1 cellular context compared by ENCODE assay signal in the genomic region with DNA sequence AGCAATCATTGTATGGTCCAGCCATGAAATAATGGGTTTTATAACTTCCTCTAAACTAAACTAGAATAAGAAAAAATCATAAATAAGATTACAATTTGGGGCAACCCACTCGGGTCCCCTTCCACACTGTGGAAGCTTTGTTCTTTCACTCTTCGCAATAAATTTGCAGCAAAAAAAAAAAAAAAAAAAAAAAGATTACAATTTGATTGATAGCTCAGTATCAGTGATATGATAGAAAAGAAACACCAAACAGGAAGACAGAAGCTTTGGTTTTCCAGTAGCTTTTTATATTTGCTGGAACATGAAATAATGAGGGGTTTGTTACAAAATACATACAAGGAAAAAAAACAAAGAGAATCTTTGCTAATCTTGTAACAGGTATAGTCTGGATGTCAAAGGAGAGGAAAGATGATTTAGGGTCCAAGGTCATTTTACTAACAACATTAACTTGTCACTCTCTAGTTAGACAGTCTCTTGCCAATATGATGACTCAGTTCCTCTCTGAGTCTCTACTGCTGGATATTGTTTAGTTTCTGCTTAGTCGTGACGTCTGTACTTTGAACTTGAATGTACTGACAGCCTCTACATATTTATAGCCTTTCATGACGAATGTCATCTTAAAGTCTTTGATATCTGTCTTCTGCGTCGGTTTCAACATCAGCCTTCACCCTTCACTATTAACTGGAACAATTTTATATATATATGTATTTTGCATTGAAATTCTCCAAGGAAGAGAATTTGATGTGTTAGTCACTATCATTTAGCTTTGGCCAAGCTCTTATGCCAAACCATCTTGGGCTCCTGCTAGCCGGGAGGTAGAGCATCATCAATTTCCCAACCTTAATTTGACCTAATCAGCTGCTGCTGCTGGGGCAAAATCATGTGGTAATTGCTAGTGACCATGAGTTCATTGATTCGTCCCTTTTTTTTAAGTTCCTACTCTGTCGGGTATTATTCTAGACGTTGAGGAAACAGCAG.
A peak's percentile ranks its signal among the peaks of the same experiment; 100 is the strongest.
TF ChIP-seq lines count a peak whose summit lies in the region.

No MANE protein-coding gene starts in this region.

TF ChIP-seq in HepG2, 621 proteins besides CTCF, POLR2A, EP300 and RAD21 (continued from another document and continues in another):
- TF ChIP-seq PRMT3 (CRISPR knock-in tag; IDR thresholded peaks at IDR 0.05; ENCODE audit: borderline replicate concordance, low read depth) (no peak), JUN (CRISPR knock-in tag; IDR thresholded peaks at IDR 0.05) (peak; percentile 54; the same call in 1 of the 2 replicates), ZNF234 (CRISPR knock-in tag; conservative IDR thresholded peaks at IDR 0.05) (no peak), DNMT3B (CRISPR knock-in tag; conservative IDR thresholded peaks at IDR 0.05) (no peak; the same call in 1 of the 2 replicates), HDAC2 (CRISPR knock-in tag; IDR thresholded peaks at IDR 0.05) (peak; percentile 61), NBN (conservative IDR thresholded peaks at IDR 0.05) (no peak), ZNF484 (CRISPR knock-in tag; IDR thresholded peaks at IDR 0.05; ENCODE audit: borderline replicate concordance, low read depth) (no peak), ETV5 (CRISPR knock-in tag; IDR thresholded peaks at IDR 0.05; ENCODE audit: borderline replicate concordance) (peak; percentile 75; the same call in 1 of the 2 replicates), MAFK (conservative IDR thresholded peaks at IDR 0.05 in 1 of 2, IDR thresholded peaks at IDR 0.05 in 1 of 2; ENCODE audit: low read length in 2 of 2) (peak; percentile 92 to 95), NR1H2 (CRISPR knock-in tag; IDR thresholded peaks at IDR 0.05; ENCODE audit: borderline replicate concordance, low read depth) (no peak), ZNF24 (IDR thresholded peaks at IDR 0.05) (0 out of 2 replicates have a peak, but pooled peaks have one; percentile 65), ZNF230 (CRISPR knock-in tag; IDR thresholded peaks at IDR 0.05) (no peak), MEF2D (CRISPR knock-in tag; IDR thresholded peaks at IDR 0.05) (peak; percentile 33; the same call in 1 of the 2 replicates), CREM (IDR thresholded peaks at IDR 0.05) (peak; percentile 72), CREM (CRISPR knock-in tag; IDR thresholded peaks at IDR 0.05) (no peak), ELF1 (CRISPR knock-in tag; IDR thresholded peaks at IDR 0.05) (no peak), ZSCAN29 (CRISPR knock-in tag; conservative IDR thresholded peaks at IDR 0.05) (no peak), FOSL1 (CRISPR knock-in tag; IDR thresholded peaks at IDR 0.05; ENCODE audit: borderline replicate concordance) (peak; percentile 81; the same call in 1 of the 2 replicates), ZNF652 (CRISPR knock-in tag; IDR thresholded peaks at IDR 0.05; ENCODE audit: borderline replicate concordance, low read depth) (no peak), ZNF101 (CRISPR knock-in tag; IDR thresholded peaks at IDR 0.05; ENCODE audit: borderline replicate concordance, low read depth) (no peak), IRF2 (CRISPR knock-in tag; IDR thresholded peaks at IDR 0.05) (peak; percentile 35; the same call in 1 of the 2 replicates), HNF4A (CRISPR knock-in tag; IDR thresholded peaks at IDR 0.05) (peak; percentile 81), SOX6 (IDR thresholded peaks at IDR 0.05) (no peak), SOX6 (CRISPR knock-in tag; IDR thresholded peaks at IDR 0.05) (peak; percentile 93), ZNF644 (CRISPR knock-in tag; IDR thresholded peaks at IDR 0.05; ENCODE audit: low read depth) (0 out of 2 replicates have a peak, but pooled peaks have one; percentile 37), ZNF33B (CRISPR knock-in tag; IDR thresholded peaks at IDR 0.05) (no peak), DNMT1 (CRISPR knock-in tag; IDR thresholded peaks at IDR 0.05) (no peak), PHB2 (IDR thresholded peaks at IDR 0.05; ENCODE audit: partially characterized antibody) (no peak)
- TF ChIP-seq, protein P1, sequence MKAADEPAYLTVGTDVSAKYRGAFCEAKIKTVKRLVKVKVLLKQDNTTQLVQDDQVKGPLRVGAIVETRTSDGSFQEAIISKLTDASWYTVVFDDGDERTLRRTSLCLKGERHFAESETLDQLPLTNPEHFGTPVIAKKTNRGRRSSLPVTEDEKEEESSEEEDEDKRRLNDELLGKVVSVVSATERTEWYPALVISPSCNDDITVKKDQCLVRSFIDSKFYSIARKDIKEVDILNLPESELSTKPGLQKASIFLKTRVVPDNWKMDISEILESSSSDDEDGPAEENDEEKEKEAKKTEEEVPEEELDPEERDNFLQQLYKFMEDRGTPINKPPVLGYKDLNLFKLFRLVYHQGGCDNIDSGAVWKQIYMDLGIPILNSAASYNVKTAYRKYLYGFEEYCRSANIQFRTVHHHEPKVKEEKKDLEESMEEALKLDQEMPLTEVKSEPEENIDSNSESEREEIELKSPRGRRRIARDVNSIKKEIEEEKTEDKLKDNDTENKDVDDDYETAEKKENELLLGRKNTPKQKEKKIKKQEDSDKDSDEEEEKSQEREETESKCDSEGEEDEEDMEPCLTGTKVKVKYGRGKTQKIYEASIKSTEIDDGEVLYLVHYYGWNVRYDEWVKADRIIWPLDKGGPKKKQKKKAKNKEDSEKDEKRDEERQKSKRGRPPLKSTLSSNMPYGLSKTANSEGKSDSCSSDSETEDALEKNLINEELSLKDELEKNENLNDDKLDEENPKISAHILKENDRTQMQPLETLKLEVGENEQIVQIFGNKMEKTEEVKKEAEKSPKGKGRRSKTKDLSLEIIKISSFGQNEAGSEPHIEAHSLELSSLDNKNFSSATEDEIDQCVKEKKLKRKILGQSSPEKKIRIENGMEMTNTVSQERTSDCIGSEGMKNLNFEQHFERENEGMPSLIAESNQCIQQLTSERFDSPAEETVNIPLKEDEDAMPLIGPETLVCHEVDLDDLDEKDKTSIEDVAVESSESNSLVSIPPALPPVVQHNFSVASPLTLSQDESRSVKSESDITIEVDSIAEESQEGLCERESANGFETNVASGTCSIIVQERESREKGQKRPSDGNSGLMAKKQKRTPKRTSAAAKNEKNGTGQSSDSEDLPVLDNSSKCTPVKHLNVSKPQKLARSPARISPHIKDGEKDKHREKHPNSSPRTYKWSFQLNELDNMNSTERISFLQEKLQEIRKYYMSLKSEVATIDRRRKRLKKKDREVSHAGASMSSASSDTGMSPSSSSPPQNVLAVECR (CRISPR knock-in tag; IDR thresholded peaks at IDR 0.05; ENCODE audit: borderline replicate concordance): no peak
- TF ChIP-seq, protein P2, sequence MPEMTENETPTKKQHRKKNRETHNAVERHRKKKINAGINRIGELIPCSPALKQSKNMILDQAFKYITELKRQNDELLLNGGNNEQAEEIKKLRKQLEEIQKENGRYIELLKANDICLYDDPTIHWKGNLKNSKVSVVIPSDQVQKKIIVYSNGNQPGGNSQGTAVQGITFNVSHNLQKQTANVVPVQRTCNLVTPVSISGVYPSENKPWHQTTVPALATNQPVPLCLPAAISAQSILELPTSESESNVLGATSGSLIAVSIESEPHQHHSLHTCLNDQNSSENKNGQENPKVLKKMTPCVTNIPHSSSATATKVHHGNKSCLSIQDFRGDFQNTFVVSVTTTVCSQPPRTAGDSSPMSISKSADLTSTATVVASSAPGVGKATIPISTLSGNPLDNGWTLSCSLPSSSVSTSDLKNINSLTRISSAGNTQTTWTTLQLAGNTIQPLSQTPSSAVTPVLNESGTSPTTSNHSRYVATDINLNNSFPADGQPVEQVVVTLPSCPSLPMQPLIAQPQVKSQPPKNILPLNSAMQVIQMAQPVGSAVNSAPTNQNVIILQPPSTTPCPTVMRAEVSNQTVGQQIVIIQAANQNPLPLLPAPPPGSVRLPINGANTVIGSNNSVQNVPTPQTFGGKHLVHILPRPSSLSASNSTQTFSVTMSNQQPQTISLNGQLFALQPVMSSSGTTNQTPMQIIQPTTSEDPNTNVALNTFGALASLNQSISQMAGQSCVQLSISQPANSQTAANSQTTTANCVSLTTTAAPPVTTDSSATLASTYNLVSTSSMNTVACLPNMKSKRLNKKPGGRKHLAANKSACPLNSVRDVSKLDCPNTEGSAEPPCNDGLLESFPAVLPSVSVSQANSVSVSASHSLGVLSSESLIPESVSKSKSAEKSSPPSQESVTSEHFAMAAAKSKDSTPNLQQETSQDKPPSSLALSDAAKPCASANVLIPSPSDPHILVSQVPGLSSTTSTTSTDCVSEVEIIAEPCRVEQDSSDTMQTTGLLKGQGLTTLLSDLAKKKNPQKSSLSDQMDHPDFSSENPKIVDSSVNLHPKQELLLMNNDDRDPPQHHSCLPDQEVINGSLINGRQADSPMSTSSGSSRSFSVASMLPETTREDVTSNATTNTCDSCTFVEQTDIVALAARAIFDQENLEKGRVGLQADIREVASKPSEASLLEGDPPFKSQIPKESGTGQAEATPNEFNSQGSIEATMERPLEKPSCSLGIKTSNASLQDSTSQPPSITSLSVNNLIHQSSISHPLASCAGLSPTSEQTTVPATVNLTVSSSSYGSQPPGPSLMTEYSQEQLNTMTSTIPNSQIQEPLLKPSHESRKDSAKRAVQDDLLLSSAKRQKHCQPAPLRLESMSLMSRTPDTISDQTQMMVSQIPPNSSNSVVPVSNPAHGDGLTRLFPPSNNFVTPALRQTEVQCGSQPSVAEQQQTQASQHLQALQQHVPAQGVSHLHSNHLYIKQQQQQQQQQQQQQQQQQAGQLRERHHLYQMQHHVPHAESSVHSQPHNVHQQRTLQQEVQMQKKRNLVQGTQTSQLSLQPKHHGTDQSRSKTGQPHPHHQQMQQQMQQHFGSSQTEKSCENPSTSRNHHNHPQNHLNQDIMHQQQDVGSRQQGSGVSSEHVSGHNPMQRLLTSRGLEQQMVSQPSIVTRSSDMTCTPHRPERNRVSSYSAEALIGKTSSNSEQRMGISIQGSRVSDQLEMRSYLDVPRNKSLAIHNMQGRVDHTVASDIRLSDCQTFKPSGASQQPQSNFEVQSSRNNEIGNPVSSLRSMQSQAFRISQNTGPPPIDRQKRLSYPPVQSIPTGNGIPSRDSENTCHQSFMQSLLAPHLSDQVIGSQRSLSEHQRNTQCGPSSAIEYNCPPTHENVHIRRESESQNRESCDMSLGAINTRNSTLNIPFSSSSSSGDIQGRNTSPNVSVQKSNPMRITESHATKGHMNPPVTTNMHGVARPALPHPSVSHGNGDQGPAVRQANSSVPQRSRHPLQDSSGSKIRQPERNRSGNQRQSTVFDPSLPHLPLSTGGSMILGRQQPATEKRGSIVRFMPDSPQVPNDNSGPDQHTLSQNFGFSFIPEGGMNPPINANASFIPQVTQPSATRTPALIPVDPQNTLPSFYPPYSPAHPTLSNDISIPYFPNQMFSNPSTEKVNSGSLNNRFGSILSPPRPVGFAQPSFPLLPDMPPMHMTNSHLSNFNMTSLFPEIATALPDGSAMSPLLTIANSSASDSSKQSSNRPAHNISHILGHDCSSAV (CRISPR knock-in tag; IDR thresholded peaks at IDR 0.05; ENCODE audit: borderline replicate concordance): no peak
- TF ChIP-seq, protein P3, sequence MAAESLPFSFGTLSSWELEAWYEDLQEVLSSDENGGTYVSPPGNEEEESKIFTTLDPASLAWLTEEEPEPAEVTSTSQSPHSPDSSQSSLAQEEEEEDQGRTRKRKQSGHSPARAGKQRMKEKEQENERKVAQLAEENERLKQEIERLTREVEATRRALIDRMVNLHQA (CRISPR knock-in tag; IDR thresholded peaks at IDR 0.05): no peak
- TF ChIP-seq, protein P4, sequence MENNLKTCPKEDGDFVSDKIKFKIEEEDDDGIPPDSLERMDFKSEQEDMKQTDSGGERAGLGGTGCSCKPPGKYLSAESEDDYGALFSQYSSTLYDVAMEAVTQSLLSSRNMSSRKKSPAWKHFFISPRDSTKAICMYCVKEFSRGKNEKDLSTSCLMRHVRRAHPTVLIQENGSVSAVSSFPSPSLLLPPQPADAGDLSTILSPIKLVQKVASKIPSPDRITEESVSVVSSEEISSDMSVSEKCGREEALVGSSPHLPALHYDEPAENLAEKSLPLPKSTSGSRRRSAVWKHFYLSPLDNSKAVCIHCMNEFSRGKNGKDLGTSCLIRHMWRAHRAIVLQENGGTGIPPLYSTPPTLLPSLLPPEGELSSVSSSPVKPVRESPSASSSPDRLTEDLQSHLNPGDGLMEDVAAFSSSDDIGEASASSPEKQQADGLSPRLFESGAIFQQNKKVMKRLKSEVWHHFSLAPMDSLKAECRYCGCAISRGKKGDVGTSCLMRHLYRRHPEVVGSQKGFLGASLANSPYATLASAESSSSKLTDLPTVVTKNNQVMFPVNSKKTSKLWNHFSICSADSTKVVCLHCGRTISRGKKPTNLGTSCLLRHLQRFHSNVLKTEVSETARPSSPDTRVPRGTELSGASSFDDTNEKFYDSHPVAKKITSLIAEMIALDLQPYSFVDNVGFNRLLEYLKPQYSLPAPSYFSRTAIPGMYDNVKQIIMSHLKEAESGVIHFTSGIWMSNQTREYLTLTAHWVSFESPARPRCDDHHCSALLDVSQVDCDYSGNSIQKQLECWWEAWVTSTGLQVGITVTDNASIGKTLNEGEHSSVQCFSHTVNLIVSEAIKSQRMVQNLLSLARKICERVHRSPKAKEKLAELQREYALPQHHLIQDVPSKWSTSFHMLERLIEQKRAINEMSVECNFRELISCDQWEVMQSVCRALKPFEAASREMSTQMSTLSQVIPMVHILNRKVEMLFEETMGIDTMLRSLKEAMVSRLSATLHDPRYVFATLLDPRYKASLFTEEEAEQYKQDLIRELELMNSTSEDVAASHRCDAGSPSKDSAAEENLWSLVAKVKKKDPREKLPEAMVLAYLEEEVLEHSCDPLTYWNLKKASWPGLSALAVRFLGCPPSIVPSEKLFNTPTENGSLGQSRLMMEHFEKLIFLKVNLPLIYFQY (CRISPR knock-in tag; IDR thresholded peaks at IDR 0.05; ENCODE audit: borderline replicate concordance): no peak
- TF ChIP-seq, protein P5, sequence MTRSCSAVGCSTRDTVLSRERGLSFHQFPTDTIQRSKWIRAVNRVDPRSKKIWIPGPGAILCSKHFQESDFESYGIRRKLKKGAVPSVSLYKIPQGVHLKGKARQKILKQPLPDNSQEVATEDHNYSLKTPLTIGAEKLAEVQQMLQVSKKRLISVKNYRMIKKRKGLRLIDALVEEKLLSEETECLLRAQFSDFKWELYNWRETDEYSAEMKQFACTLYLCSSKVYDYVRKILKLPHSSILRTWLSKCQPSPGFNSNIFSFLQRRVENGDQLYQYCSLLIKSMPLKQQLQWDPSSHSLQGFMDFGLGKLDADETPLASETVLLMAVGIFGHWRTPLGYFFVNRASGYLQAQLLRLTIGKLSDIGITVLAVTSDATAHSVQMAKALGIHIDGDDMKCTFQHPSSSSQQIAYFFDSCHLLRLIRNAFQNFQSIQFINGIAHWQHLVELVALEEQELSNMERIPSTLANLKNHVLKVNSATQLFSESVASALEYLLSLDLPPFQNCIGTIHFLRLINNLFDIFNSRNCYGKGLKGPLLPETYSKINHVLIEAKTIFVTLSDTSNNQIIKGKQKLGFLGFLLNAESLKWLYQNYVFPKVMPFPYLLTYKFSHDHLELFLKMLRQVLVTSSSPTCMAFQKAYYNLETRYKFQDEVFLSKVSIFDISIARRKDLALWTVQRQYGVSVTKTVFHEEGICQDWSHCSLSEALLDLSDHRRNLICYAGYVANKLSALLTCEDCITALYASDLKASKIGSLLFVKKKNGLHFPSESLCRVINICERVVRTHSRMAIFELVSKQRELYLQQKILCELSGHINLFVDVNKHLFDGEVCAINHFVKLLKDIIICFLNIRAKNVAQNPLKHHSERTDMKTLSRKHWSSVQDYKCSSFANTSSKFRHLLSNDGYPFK (CRISPR knock-in tag; IDR thresholded peaks at IDR 0.05; ENCODE audit: borderline replicate concordance): no peak
- TF ChIP-seq, protein P6, sequence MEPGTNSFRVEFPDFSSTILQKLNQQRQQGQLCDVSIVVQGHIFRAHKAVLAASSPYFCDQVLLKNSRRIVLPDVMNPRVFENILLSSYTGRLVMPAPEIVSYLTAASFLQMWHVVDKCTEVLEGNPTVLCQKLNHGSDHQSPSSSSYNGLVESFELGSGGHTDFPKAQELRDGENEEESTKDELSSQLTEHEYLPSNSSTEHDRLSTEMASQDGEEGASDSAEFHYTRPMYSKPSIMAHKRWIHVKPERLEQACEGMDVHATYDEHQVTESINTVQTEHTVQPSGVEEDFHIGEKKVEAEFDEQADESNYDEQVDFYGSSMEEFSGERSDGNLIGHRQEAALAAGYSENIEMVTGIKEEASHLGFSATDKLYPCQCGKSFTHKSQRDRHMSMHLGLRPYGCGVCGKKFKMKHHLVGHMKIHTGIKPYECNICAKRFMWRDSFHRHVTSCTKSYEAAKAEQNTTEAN (CRISPR knock-in tag; conservative IDR thresholded peaks at IDR 0.05): 0 out of 2 replicates have a peak, but pooled peaks have one; percentile 41
